Comparison of ENCODE assay signal across 1 cellular context in the genomic region with DNA sequence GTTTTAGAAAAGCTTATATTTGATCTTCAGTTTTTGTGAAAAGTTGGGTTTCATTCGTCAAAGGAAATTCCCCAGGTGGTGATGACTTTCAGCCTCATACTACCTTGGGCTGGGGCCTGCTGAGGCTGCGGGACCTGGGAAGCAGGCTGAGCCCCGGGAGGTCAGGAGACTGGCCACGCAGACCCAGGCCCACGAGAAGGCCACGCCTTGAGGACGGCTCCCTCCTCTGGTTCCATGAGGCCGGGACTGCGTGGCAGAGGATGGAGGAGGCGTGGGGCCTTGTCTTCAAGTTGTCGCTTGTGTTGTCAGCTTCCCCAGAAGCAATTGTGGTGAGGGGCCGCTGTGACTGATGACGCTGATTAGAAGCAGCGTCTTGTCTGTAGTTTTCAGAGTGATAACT.
TF ChIP-seq lines count a peak whose summit lies in the region.

No MANE protein-coding gene starts in this region.

TF ChIP-seq in WTC11, 78 proteins besides CTCF, POLR2A, EP300 and RAD21 (continued from another document):
- TF ChIP-seq, protein P1, sequence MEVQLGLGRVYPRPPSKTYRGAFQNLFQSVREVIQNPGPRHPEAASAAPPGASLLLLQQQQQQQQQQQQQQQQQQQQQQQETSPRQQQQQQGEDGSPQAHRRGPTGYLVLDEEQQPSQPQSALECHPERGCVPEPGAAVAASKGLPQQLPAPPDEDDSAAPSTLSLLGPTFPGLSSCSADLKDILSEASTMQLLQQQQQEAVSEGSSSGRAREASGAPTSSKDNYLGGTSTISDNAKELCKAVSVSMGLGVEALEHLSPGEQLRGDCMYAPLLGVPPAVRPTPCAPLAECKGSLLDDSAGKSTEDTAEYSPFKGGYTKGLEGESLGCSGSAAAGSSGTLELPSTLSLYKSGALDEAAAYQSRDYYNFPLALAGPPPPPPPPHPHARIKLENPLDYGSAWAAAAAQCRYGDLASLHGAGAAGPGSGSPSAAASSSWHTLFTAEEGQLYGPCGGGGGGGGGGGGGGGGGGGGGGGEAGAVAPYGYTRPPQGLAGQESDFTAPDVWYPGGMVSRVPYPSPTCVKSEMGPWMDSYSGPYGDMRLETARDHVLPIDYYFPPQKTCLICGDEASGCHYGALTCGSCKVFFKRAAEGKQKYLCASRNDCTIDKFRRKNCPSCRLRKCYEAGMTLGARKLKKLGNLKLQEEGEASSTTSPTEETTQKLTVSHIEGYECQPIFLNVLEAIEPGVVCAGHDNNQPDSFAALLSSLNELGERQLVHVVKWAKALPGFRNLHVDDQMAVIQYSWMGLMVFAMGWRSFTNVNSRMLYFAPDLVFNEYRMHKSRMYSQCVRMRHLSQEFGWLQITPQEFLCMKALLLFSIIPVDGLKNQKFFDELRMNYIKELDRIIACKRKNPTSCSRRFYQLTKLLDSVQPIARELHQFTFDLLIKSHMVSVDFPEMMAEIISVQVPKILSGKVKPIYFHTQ (CRISPR knock-in tag; IDR thresholded peaks at IDR 0.05): no peak
- TF ChIP-seq ZNF219 (CRISPR knock-in tag; IDR thresholded peaks at IDR 0.05; ENCODE audit: borderline replicate concordance) (no peak), HMGA2 (CRISPR knock-in tag; IDR thresholded peaks at IDR 0.05) (no peak), KAT7 (CRISPR knock-in tag; IDR thresholded peaks at IDR 0.05; ENCODE audit: borderline replicate concordance) (no peak), FOXJ3 (CRISPR knock-in tag; IDR thresholded peaks at IDR 0.05; ENCODE audit: borderline replicate concordance) (no peak), IRF2 (CRISPR knock-in tag; IDR thresholded peaks at IDR 0.05; ENCODE audit: borderline replicate concordance, low read depth) (no peak), ZNF317 (CRISPR knock-in tag; IDR thresholded peaks at IDR 0.05; ENCODE audit: borderline replicate concordance, low read depth) (no peak)
- TF ChIP-seq, protein P2, sequence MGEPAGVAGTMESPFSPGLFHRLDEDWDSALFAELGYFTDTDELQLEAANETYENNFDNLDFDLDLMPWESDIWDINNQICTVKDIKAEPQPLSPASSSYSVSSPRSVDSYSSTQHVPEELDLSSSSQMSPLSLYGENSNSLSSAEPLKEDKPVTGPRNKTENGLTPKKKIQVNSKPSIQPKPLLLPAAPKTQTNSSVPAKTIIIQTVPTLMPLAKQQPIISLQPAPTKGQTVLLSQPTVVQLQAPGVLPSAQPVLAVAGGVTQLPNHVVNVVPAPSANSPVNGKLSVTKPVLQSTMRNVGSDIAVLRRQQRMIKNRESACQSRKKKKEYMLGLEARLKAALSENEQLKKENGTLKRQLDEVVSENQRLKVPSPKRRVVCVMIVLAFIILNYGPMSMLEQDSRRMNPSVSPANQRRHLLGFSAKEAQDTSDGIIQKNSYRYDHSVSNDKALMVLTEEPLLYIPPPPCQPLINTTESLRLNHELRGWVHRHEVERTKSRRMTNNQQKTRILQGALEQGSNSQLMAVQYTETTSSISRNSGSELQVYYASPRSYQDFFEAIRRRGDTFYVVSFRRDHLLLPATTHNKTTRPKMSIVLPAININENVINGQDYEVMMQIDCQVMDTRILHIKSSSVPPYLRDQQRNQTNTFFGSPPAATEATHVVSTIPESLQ (CRISPR knock-in tag; IDR thresholded peaks at IDR 0.05): no peak
- TF ChIP-seq, protein P3, sequence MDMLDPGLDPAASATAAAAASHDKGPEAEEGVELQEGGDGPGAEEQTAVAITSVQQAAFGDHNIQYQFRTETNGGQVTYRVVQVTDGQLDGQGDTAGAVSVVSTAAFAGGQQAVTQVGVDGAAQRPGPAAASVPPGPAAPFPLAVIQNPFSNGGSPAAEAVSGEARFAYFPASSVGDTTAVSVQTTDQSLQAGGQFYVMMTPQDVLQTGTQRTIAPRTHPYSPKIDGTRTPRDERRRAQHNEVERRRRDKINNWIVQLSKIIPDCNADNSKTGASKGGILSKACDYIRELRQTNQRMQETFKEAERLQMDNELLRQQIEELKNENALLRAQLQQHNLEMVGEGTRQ (CRISPR knock-in tag; IDR thresholded peaks at IDR 0.05): no peak
- TF ChIP-seq, protein P4, sequence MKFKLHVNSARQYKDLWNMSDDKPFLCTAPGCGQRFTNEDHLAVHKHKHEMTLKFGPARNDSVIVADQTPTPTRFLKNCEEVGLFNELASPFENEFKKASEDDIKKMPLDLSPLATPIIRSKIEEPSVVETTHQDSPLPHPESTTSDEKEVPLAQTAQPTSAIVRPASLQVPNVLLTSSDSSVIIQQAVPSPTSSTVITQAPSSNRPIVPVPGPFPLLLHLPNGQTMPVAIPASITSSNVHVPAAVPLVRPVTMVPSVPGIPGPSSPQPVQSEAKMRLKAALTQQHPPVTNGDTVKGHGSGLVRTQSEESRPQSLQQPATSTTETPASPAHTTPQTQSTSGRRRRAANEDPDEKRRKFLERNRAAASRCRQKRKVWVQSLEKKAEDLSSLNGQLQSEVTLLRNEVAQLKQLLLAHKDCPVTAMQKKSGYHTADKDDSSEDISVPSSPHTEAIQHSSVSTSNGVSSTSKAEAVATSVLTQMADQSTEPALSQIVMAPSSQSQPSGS (CRISPR knock-in tag; IDR thresholded peaks at IDR 0.05; ENCODE audit: borderline replicate concordance, low read depth): no peak
- TF ChIP-seq, protein P5, sequence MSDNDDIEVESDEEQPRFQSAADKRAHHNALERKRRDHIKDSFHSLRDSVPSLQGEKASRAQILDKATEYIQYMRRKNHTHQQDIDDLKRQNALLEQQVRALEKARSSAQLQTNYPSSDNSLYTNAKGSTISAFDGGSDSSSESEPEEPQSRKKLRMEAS (CRISPR knock-in tag; IDR thresholded peaks at IDR 0.05): no peak
